8 cellular contexts compared by ENCODE assay signal in genomic region chr6:33455051-33455450, GRCh38. TPM values are rescaled to one million over a fixed set of nuclear protein-coding genes. Genes with fewer than 3 reads are reported as not detected.
DNase-seq lines count a peak whose midpoint lies in the region; ATAC-seq and TF ChIP-seq lines count a peak whose summit lies in the region.

No MANE protein-coding gene starts in this region.

- no peaks in the 10 kb centered on the region for H3K27me3 Mint-ChIP-seq in activated CD8-positive, alpha-beta memory T cell treated with anti-CD3 and anti-CD28 coated beads, Interleukin-2, amount 10 ng/mL, durations not matched to agents 7 days and 5 days

- TF ChIP-seq CTCF in ascending aorta (IDR thresholded peaks at IDR 0.05): no peak
- TF ChIP-seq CTCF in liver (IDR thresholded peaks at IDR 0.05; ENCODE audit: low read depth, low read length, missing input control): no peak

- intact Hi-C loops in ascending aorta (cut with DNase I): loop anchor here (2.0 kb wide), 2 partner anchors 26 to 44 kb away; partner anchors contain the start of gene PHF1

- TF ChIP-seq RAD21 in liver (IDR thresholded peaks at IDR 0.05): no peak

- peak overlapping the region; percentile 86 for H3K27ac Mint-ChIP-seq in activated CD8-positive, alpha-beta memory T cell treated with anti-CD3 and anti-CD28 coated beads, Interleukin-2, amount 10 ng/mL, durations not matched to agents 7 days and 5 days

- ATAC-seq in activated CD8-positive, alpha-beta memory T cell treated with anti-CD3 and anti-CD28 coated beads, Interleukin-2, amount 10 ng/mL, durations not matched to agents 7 days and 5 days: no peak

- DNase-seq in activated CD8-positive, alpha-beta memory T cell treated with anti-CD3 and anti-CD28 coated beads, Interleukin-2, amount 10 ng/mL, durations not matched to agents 7 days and 5 days: no peak
- DNase-seq in activated CD8-positive, alpha-beta memory T cell treated with anti-CD3 and anti-CD28 coated beads, Interleukin-2, amount 50 U/mL, for 48 hours: no peak
- DNase-seq in ascending aorta (ENCODE audit: low spot score in 2 of 2) (no peak), SIG-M5 (lab: John Stamatoyannopoulos, UW) (no peak), OCI-M2 (lab: John Stamatoyannopoulos, UW; ENCODE audit: unreplicated experiment) (no peak)
- no peak for DNase-seq in activated CD8-positive, alpha-beta memory T cell treated with anti-CD3 and anti-CD28 coated beads, Interleukin-2, amount 50 U/mL, for 4 hours

- H3K36me3 ChIP-seq in ascending aorta (no peaks in the 10 kb centered on the region), liver (ENCODE audit: control insufficient read depth in 4 of 4, insufficient read depth in 3 of 4, low read depth in 1 of 4, low read length in 3 of 4) (peaks cover 0 to 4% (median 1%) of the 10 kb centered on the region in 4 donors), thymus (ENCODE audit: control insufficient read depth, insufficient read depth) (peaks cover 11% of the 10 kb centered on the region)

- peaks cover 22% of the 10 kb centered on the region for H3K4me1 Mint-ChIP-seq in activated CD8-positive, alpha-beta memory T cell treated with anti-CD3 and anti-CD28 coated beads, Interleukin-2, amount 10 ng/mL, durations not matched to agents 7 days and 5 days

- H3K9ac ChIP-seq in liver (ENCODE audit: low read depth in 1 of 2, low read length in 2 of 2): peak overlapping the region; percentile 50 to 60

- H3K4me1 ChIP-seq in ascending aorta (peaks cover 6 to 17% of the 10 kb centered on the region in 2 donors), liver (ENCODE audit: control insufficient read depth in 4 of 4, insufficient read depth in 4 of 4, low read length in 3 of 4) (peaks cover 4 to 12% (median 8%) of the 10 kb centered on the region in 4 donors), thymus (ENCODE audit: control insufficient read depth, insufficient read depth, low read length) (peaks cover 12% of the 10 kb centered on the region)

- no peaks in the 10 kb centered on the region for H3K27me3 ChIP-seq in ascending aorta
- no peaks in the 10 kb centered on the region for H3K27me3 ChIP-seq in liver (ENCODE audit: control insufficient read depth in 4 of 4, insufficient read depth in 4 of 4, low read length in 3 of 4)
- H3K27me3 ChIP-seq in thymus (ENCODE audit: control insufficient read depth, insufficient read depth): no peaks in the 10 kb centered on the region

- peak overlapping the region; percentile 96 for H3K4me3 Mint-ChIP-seq in activated CD8-positive, alpha-beta memory T cell treated with anti-CD3 and anti-CD28 coated beads, Interleukin-2, amount 10 ng/mL, durations not matched to agents 7 days and 5 days

- peak overlapping the region; percentile 87 to 94 for H3K4me3 ChIP-seq in ascending aorta
- peak overlapping the region; percentile 71 to 84 (median 80) for H3K4me3 ChIP-seq in liver (ENCODE audit: low read depth in 1 of 3, low read length in 3 of 3)
- peak overlapping the region; percentile 92 for H3K4me3 ChIP-seq in thymus (ENCODE audit: low read length)

- H3K36me3 Mint-ChIP-seq in activated CD8-positive, alpha-beta memory T cell treated with anti-CD3 and anti-CD28 coated beads, Interleukin-2, amount 10 ng/mL, durations not matched to agents 7 days and 5 days: peaks cover 7% of the 10 kb centered on the region

- H3K9me3 ChIP-seq in ascending aorta (no peaks in the 10 kb centered on the region), liver (ENCODE audit: control insufficient read depth in 4 of 4, low read length in 3 of 4) (no peaks in the 10 kb centered on the region), thymus (ENCODE audit: control insufficient read depth) (no peaks in the 10 kb centered on the region)

- no peaks in the 10 kb centered on the region for H3K9me3 Mint-ChIP-seq in activated CD8-positive, alpha-beta memory T cell treated with anti-CD3 and anti-CD28 coated beads, Interleukin-2, amount 10 ng/mL, durations not matched to agents 7 days and 5 days (ENCODE audit: low read depth)

- H3K27ac ChIP-seq in ascending aorta (no peak overlapping the region), liver (ENCODE audit: low read depth in 1 of 2, low read length in 2 of 2) (no peak overlapping the region), thymus (ENCODE audit: low read depth) (no peak overlapping the region)

- CTCF ChIA-PET in activated CD8-positive, alpha-beta memory T cell treated with anti-CD3 and anti-CD28 coated beads, Interleukin-2, amount 10 ng/mL, durations not matched to agents 7 days and 5 days (lab: Charles Lee): interaction anchor here (1.1 to 1.8 kb wide), 8 partner anchors 13 to 256 kb away, joined by 3 to 8 read pairs (median 4); partner anchors contain the start of genes BAK1, CUTA, PFDN6 and UQCC2

- WGBS in liver: 52% methylated on average over 16 of the region's 16 CpGs
- WGBS in thymus: 61% methylated on average over 16 of the region's 16 CpGs

TF ChIP-seq in liver, 16 proteins besides CTCF, POLR2A, EP300 and RAD21:
- TF ChIP-seq MAX (IDR thresholded peaks at IDR 0.05) (no peak), FOXA1 (IDR thresholded peaks at IDR 0.05) (no peak), SP1 (IDR thresholded peaks at IDR 0.05) (no peak), GABPA (IDR thresholded peaks at IDR 0.05 in 1 of 2, conservative IDR thresholded peaks at IDR 0.05 in 1 of 2) (no peak), HNF4G (IDR thresholded peaks at IDR 0.05) (no peak), RXRA (IDR thresholded peaks at IDR 0.05) (no peak)
- TF ChIP-seq, protein P1, sequence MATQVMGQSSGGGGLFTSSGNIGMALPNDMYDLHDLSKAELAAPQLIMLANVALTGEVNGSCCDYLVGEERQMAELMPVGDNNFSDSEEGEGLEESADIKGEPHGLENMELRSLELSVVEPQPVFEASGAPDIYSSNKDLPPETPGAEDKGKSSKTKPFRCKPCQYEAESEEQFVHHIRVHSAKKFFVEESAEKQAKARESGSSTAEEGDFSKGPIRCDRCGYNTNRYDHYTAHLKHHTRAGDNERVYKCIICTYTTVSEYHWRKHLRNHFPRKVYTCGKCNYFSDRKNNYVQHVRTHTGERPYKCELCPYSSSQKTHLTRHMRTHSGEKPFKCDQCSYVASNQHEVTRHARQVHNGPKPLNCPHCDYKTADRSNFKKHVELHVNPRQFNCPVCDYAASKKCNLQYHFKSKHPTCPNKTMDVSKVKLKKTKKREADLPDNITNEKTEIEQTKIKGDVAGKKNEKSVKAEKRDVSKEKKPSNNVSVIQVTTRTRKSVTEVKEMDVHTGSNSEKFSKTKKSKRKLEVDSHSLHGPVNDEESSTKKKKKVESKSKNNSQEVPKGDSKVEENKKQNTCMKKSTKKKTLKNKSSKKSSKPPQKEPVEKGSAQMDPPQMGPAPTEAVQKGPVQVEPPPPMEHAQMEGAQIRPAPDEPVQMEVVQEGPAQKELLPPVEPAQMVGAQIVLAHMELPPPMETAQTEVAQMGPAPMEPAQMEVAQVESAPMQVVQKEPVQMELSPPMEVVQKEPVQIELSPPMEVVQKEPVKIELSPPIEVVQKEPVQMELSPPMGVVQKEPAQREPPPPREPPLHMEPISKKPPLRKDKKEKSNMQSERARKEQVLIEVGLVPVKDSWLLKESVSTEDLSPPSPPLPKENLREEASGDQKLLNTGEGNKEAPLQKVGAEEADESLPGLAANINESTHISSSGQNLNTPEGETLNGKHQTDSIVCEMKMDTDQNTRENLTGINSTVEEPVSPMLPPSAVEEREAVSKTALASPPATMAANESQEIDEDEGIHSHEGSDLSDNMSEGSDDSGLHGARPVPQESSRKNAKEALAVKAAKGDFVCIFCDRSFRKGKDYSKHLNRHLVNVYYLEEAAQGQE (IDR thresholded peaks at IDR 0.05): no peak
- TF ChIP-seq, protein P2, sequence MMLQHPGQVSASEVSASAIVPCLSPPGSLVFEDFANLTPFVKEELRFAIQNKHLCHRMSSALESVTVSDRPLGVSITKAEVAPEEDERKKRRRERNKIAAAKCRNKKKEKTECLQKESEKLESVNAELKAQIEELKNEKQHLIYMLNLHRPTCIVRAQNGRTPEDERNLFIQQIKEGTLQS (IDR thresholded peaks at IDR 0.05): no peak

RNA-seq across cellular contexts. Expression of gene ZBTB9, which starts 0.7 kb away (rescaled TPM):
- total RNA-seq in activated CD8-positive, alpha-beta memory T cell treated with anti-CD3 and anti-CD28 coated beads, Interleukin-2, amount 10 ng/mL, durations not matched to agents 7 days and 5 days: 1 to 10 TPM; 7.4 to 9.0 TPM
- total RNA-seq in ascending aorta (45.8 TPM), liver (1 to 10 TPM; 1.6 to 3.4 TPM)
- polyA plus RNA-seq in liver (1 to 10 TPM; 1.1 to 3.0 TPM), thymus (9.0 TPM)

RNA-seq across cellular contexts. Expression of gene SYNGAP1, which starts 35.2 kb away (rescaled TPM):
- total RNA-seq in activated CD8-positive, alpha-beta memory T cell treated with anti-CD3 and anti-CD28 coated beads, Interleukin-2, amount 10 ng/mL, durations not matched to agents 7 days and 5 days: 10 to 100 TPM; 24.1 to 39.8 TPM
- total RNA-seq in ascending aorta: 33.7 TPM
- 1 to 10 TPM; 1.1 to 1.8 TPM for total RNA-seq in liver
- 1 to 10 TPM in 1 of 2 donors, under 1 TPM in 1; 0.32 to 1.2 TPM for polyA plus RNA-seq in liver
- polyA plus RNA-seq in thymus: 26.7 TPM

RNA-seq across cellular contexts. Expression of gene CUTA, which starts 37.1 kb away (rescaled TPM):
- total RNA-seq in activated CD8-positive, alpha-beta memory T cell treated with anti-CD3 and anti-CD28 coated beads, Interleukin-2, amount 10 ng/mL, durations not matched to agents 7 days and 5 days: 100 to 1,000 TPM; 196 to 197 TPM
- total RNA-seq in ascending aorta (77.2 TPM), liver (10 to 100 TPM; 33.1 to 46.0 TPM)
- polyA plus RNA-seq in liver (100 to 1,000 TPM; 140 to 164 TPM), thymus (199 TPM)

RNA-seq across cellular contexts. Expression of gene PHF1, which starts 44.2 kb away (rescaled TPM):
- 10 to 100 TPM; 26.1 to 36.0 TPM for total RNA-seq in activated CD8-positive, alpha-beta memory T cell treated with anti-CD3 and anti-CD28 coated beads, Interleukin-2, amount 10 ng/mL, durations not matched to agents 7 days and 5 days
- total RNA-seq in ascending aorta (30.5 TPM), liver (10 to 100 TPM in 1 of 2 donors, 1 to 10 TPM in 1; 7.2 to 13.5 TPM)
- polyA plus RNA-seq in liver (10 to 100 TPM in 1 of 2 donors, 1 to 10 TPM in 1; 9.9 to 13.1 TPM), thymus (141 TPM)

Comparison
In these comparisons a context has a peak if more than half of its experiments do, and no peak if none do; other contexts are left out.
1. RNA of gene SYNGAP1, which starts 35.2 kb away (total RNA-seq): 24.1 to 39.8 TPM in activated CD8-positive, alpha-beta memory T cell treated with anti-CD3 and anti-CD28 coated beads, Interleukin-2, amount 10 ng/mL, durations not matched to agents 7 days and 5 days and 33.7 TPM in ascending aorta (single experiment); 1.1 to 1.8 TPM in liver; every median in the first group is over 4 times any median in the second.
2. Peak in every context shown above with its lines, with median percentiles within 50 percentile points of each other: H3K4me3 ChIP-seq.